12 cellular contexts compared by ENCODE assay signal in genomic region chr1:24914226-24915069, GRCh38. TPM values are rescaled to one million over a fixed set of nuclear protein-coding genes. Genes with fewer than 3 reads are reported as not detected.
DNase-seq lines count a peak whose midpoint lies in the region; ATAC-seq lines count a peak whose summit lies in the region.
"Had no signal": no experiment of that assay in that cellular context is flagged by ENCODE, and none has a peak within 500 bp of the region (broad histone marks: within the 10 kb centered on the region; RNA-seq: fewer than 3 reads in every experiment).

No MANE protein-coding gene starts in this region.

- DNase-seq in activated naive CD4-positive, alpha-beta T cell (lab: John Stamatoyannopoulos, UW), result no peak
- DNase-seq in left kidney (ENCODE audit: low read depth, low spot score) (peak; percentile 74), left lobe of liver (ENCODE audit: low spot score) (no peak), NCI-H1092 (lab: John Stamatoyannopoulos, UW) (no peak)
- DNase-seq in stimulated activated naive CD8-positive, alpha-beta T cell treated with anti-CD3 and anti-CD28 coated beads, Interleukin-15, amount 100 ng/mL, for 72 hours, result no peak
- DNase-seq: AML-193, NCI-H146, SW 1271 had no signal

- H3K9me3 Mint-ChIP-seq in activated naive CD4-positive, alpha-beta T cell treated with anti-CD3 and anti-CD28 coated beads, Interleukin-2, amount 50 U/mL, for 24 hours, result no peaks in the 10 kb centered on the region
- no peaks in the 10 kb centered on the region for H3K9me3 Mint-ChIP-seq in activated T-helper 17 cell treated with anti-CD3 and anti-CD28 coated beads, Interleukin-2, amount 50 U/mL, for 72 hours
- no peaks in the 10 kb centered on the region for H3K9me3 Mint-ChIP-seq in stimulated activated naive CD8-positive, alpha-beta T cell treated with anti-CD3 and anti-CD28 coated beads, Interleukin-15, amount 100 ng/mL, for 72 hours

- H3K4me1 Mint-ChIP-seq in activated naive CD4-positive, alpha-beta T cell treated with anti-CD3 and anti-CD28 coated beads, Interleukin-2, amount 50 U/mL, for 24 hours, result peaks cover 54% of the 10 kb centered on the region
- peaks cover 42% of the 10 kb centered on the region for H3K4me1 Mint-ChIP-seq in activated T-helper 17 cell treated with anti-CD3 and anti-CD28 coated beads, Interleukin-2, amount 50 U/mL, for 72 hours
- H3K4me1 Mint-ChIP-seq in stimulated activated naive CD8-positive, alpha-beta T cell treated with anti-CD3 and anti-CD28 coated beads, Interleukin-15, amount 100 ng/mL, for 72 hours, result peaks cover 100% of the 10 kb centered on the region

- peaks cover 11% of the 10 kb centered on the region for H3K36me3 Mint-ChIP-seq in activated naive CD4-positive, alpha-beta T cell treated with anti-CD3 and anti-CD28 coated beads, Interleukin-2, amount 50 U/mL, for 24 hours
- peaks cover 100% of the 10 kb centered on the region for H3K36me3 Mint-ChIP-seq in activated T-helper 17 cell treated with anti-CD3 and anti-CD28 coated beads, Interleukin-2, amount 50 U/mL, for 72 hours (ENCODE audit: low read depth)

- H3K27me3 Mint-ChIP-seq in activated naive CD4-positive, alpha-beta T cell treated with anti-CD3 and anti-CD28 coated beads, Interleukin-2, amount 50 U/mL, for 24 hours, result no peaks in the 10 kb centered on the region
- H3K27me3 Mint-ChIP-seq in activated T-helper 17 cell treated with anti-CD3 and anti-CD28 coated beads, Interleukin-2, amount 50 U/mL, for 72 hours, result no peaks in the 10 kb centered on the region
- H3K27me3 Mint-ChIP-seq in stimulated activated naive CD8-positive, alpha-beta T cell treated with anti-CD3 and anti-CD28 coated beads, Interleukin-15, amount 100 ng/mL, for 72 hours, result no peaks in the 10 kb centered on the region

- H3K27ac Mint-ChIP-seq in activated naive CD4-positive, alpha-beta T cell treated with anti-CD3 and anti-CD28 coated beads, Interleukin-2, amount 50 U/mL, for 24 hours, result peak overlapping the region; percentile 80
- peak overlapping the region; percentile 84 for H3K27ac Mint-ChIP-seq in activated T-helper 17 cell treated with anti-CD3 and anti-CD28 coated beads, Interleukin-2, amount 50 U/mL, for 72 hours
- H3K27ac Mint-ChIP-seq in stimulated activated naive CD8-positive, alpha-beta T cell treated with anti-CD3 and anti-CD28 coated beads, Interleukin-15, amount 100 ng/mL, for 72 hours, result peak overlapping the region; percentile 95 to 97
- H3K27ac Mint-ChIP-seq: progenitor cell of endocrine pancreas had no signal

- ATAC-seq in activated T-helper 17 cell treated with anti-CD3 and anti-CD28 coated beads, Interleukin-2, amount 50 U/mL, for 72 hours (replicated peaks), result no peak
- no peak for ATAC-seq in stimulated activated naive CD8-positive, alpha-beta T cell treated with anti-CD3 and anti-CD28 coated beads, Interleukin-15, amount 100 ng/mL, for 72 hours
- ATAC-seq in left lobe of liver (no peak), esophagus mucosa (no peak)

- H3K4me3 Mint-ChIP-seq in activated naive CD4-positive, alpha-beta T cell treated with anti-CD3 and anti-CD28 coated beads, Interleukin-2, amount 50 U/mL, for 24 hours, result no peak overlapping the region
- peak overlapping the region; percentile 42 for H3K4me3 Mint-ChIP-seq in activated T-helper 17 cell treated with anti-CD3 and anti-CD28 coated beads, Interleukin-2, amount 50 U/mL, for 72 hours
- H3K4me3 Mint-ChIP-seq in stimulated activated naive CD8-positive, alpha-beta T cell treated with anti-CD3 and anti-CD28 coated beads, Interleukin-15, amount 100 ng/mL, for 72 hours, result peak overlapping the region; percentile 7 to 23

RNA-seq across cellular contexts. Expression of gene RUNX3, which starts 15.6 kb away (rescaled TPM):
- 100 to 1,000 TPM; 116 to 145 TPM for total RNA-seq in activated T-helper 17 cell treated with anti-CD3 and anti-CD28 coated beads, Interleukin-2, amount 50 U/mL, for 72 hours
- 0.86 TPM for total RNA-seq in left lobe of liver
- total RNA-seq in esophagus mucosa, result 1.6 TPM
- total RNA-seq: progenitor cell of endocrine pancreas had no signal

Comparison
In these comparisons a context has a peak if more than half of its experiments do, and no peak if none do; other contexts are left out.
1. RNA of gene RUNX3, which starts 15.6 kb away (total RNA-seq): 116 to 145 TPM in activated T-helper 17 cell treated with anti-CD3 and anti-CD28 coated beads, Interleukin-2, amount 50 U/mL, for 72 hours; 1.6 TPM in esophagus mucosa (single experiment) and 0.86 TPM in left lobe of liver (single experiment); every median in the first group is over 10 times any median in the second.
2. Peak in every context shown above with its lines, with median percentiles within 50 percentile points of each other: H3K27ac Mint-ChIP-seq.